ENCODE assay signal across 28 cellular contexts in the genomic region with DNA sequence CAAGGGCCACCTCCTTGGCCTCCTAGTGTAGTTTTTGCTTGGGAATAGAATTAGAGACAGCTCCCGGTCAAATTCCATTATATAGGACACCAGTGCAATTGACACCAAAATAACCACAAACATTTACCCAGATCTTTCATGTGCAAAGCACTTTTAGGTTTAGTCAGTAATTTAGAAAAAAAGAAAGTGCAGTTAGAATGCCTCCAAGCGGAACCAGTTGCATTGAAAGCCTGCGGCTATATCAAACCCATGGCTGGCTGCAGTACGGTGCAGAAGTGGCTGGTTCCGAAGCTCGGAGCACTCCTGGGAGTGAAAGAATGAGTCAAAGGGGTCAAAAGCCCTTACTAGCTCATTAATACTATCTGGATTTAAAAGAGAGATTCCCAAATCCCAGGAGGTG.
"Had no signal": no experiment of that assay in that cellular context is flagged by ENCODE, and none has a peak within 500 bp of the region (broad histone marks: within the 10 kb centered on the region; RNA-seq: fewer than 3 reads in every experiment).

No MANE protein-coding gene starts in this region.

- H3K4me3 ChIP-seq: coronary artery, dorsolateral prefrontal cortex had no signal

- H3K9me3 Mint-ChIP-seq: activated B cell treated with CpG ODN at 0.5 μM for 24 hours; activated CD4-positive, alpha-beta memory T cell treated with anti-CD3 and anti-CD28 coated beads for 36 hours; activated naive CD4-positive, alpha-beta T cell treated with anti-CD3 and anti-CD28 coated beads, Interleukin-2, amount 10 ng/mL, durations not matched to agents 7 days and 5 days; activated naive CD4-positive, alpha-beta T cell treated with anti-CD3 and anti-CD28 coated beads, Interleukin-2, amount 50 U/mL, for 72 hours; activated naive CD8-positive, alpha-beta T cell treated with anti-CD3 and anti-CD28 coated beads, Interleukin-2, amount 10 ng/mL, durations not matched to agents 7 days and 5 days; endodermal cell; T-helper 2 cell treated with Interferon-gamma antibody and Interleukin-4, amounts not matched to agents 5 μg/mL and 100 μg/mL, for 36 hours had no signal

- H3K4me3 Mint-ChIP-seq: activated B cell treated with CpG ODN at 0.5 μM for 24 hours; activated CD4-positive, alpha-beta memory T cell treated with anti-CD3 and anti-CD28 coated beads for 36 hours; activated CD8-positive, alpha-beta memory T cell treated with anti-CD3 and anti-CD28 coated beads, Interleukin-2, amount 10 ng/mL, durations not matched to agents 7 days and 5 days; activated CD8-positive, alpha-beta T cell treated with anti-CD3 and anti-CD28 coated beads, Interleukin-2, amount 10 ng/mL, durations not matched to agents 7 days and 5 days; activated naive CD4-positive, alpha-beta T cell treated with anti-CD3 and anti-CD28 coated beads, Interleukin-2, amount 10 ng/mL, durations not matched to agents 7 days and 5 days; activated naive CD8-positive, alpha-beta T cell treated with anti-CD3 and anti-CD28 coated beads, Interleukin-2, amount 10 ng/mL, durations not matched to agents 7 days and 5 days; central memory CD8-positive, alpha-beta T cell; dendritic cell treated with granulocyte-macrophage colony-stimulating factor and Interleukin-4, amounts not matched to agents 40 ng/mL and 50 ng/mL, for 4 days; endodermal cell; T-helper 17 cell; T-helper 2 cell treated with Interferon-gamma antibody and Interleukin-4, amounts not matched to agents 5 μg/mL and 100 μg/mL, for 36 hours had no signal

- H3K36me3 Mint-ChIP-seq: activated CD4-positive, alpha-beta memory T cell treated with anti-CD3 and anti-CD28 coated beads for 36 hours; activated CD8-positive, alpha-beta memory T cell treated with anti-CD3 and anti-CD28 coated beads, Interleukin-2, amount 10 ng/mL, durations not matched to agents 7 days and 5 days; activated naive CD4-positive, alpha-beta T cell treated with anti-CD3 and anti-CD28 coated beads, Interleukin-2, amount 10 ng/mL, durations not matched to agents 7 days and 5 days; activated naive CD4-positive, alpha-beta T cell treated with anti-CD3 and anti-CD28 coated beads, Interleukin-2, amount 50 U/mL, for 72 hours; activated naive CD8-positive, alpha-beta T cell treated with anti-CD3 and anti-CD28 coated beads, Interleukin-2, amount 10 ng/mL, durations not matched to agents 7 days and 5 days had no signal

- ATAC-seq: activated CD4-positive, CD25-positive, alpha-beta regulatory T cell treated with anti-CD3 and anti-CD28 coated beads, Interleukin-2, amount 50 U/mL, for 24 hours; activated CD8-positive, alpha-beta memory T cell treated with anti-CD3 and anti-CD28 coated beads, Interleukin-2, amount 10 ng/mL, durations not matched to agents 7 days and 5 days; activated CD8-positive, alpha-beta T cell treated with anti-CD3 and anti-CD28 coated beads, Interleukin-2, amount 10 ng/mL, durations not matched to agents 7 days and 5 days; activated naive CD4-positive, alpha-beta T cell treated with anti-CD3 and anti-CD28 coated beads, Interleukin-2, amount 50 U/mL, for 72 hours; esophagus mucosa; T-helper 17 cell had no signal

- H3K27me3 ChIP-seq: brain microvascular endothelial cell had no signal

- H3K27ac Mint-ChIP-seq: activated B cell treated with CpG ODN at 0.5 μM for 24 hours; activated CD4-positive, alpha-beta memory T cell treated with anti-CD3 and anti-CD28 coated beads for 36 hours; activated CD8-positive, alpha-beta memory T cell treated with anti-CD3 and anti-CD28 coated beads, Interleukin-2, amount 10 ng/mL, durations not matched to agents 7 days and 5 days; activated CD8-positive, alpha-beta T cell treated with anti-CD3 and anti-CD28 coated beads, Interleukin-2, amount 10 ng/mL, durations not matched to agents 7 days and 5 days; activated naive CD4-positive, alpha-beta T cell treated with anti-CD3 and anti-CD28 coated beads, Interleukin-2, amount 10 ng/mL, durations not matched to agents 7 days and 5 days; activated naive CD4-positive, alpha-beta T cell treated with anti-CD3 and anti-CD28 coated beads, Interleukin-2, amount 50 U/mL, for 72 hours; activated naive CD8-positive, alpha-beta T cell treated with anti-CD3 and anti-CD28 coated beads, Interleukin-2, amount 10 ng/mL, durations not matched to agents 7 days and 5 days; dendritic cell treated with granulocyte-macrophage colony-stimulating factor and Interleukin-4, amounts not matched to agents 40 ng/mL and 50 ng/mL, for 4 days; endodermal cell; T-helper 17 cell; T-helper 2 cell treated with Interferon-gamma antibody and Interleukin-4, amounts not matched to agents 5 μg/mL and 100 μg/mL, for 36 hours had no signal

- H3K4me1 Mint-ChIP-seq: activated B cell treated with CpG ODN at 0.5 μM for 24 hours; activated CD8-positive, alpha-beta memory T cell treated with anti-CD3 and anti-CD28 coated beads, Interleukin-2, amount 10 ng/mL, durations not matched to agents 7 days and 5 days; activated naive CD4-positive, alpha-beta T cell treated with anti-CD3 and anti-CD28 coated beads, Interleukin-2, amount 10 ng/mL, durations not matched to agents 7 days and 5 days; activated naive CD8-positive, alpha-beta T cell treated with anti-CD3 and anti-CD28 coated beads, Interleukin-2, amount 10 ng/mL, durations not matched to agents 7 days and 5 days; central memory CD8-positive, alpha-beta T cell; T-helper 17 cell had no signal

- DNase-seq: activated B cell treated with CpG ODN at 0.5 μM for 24 hours; activated CD4-positive, alpha-beta memory T cell treated with anti-CD3 and anti-CD28 coated beads for 36 hours; activated CD4-positive, alpha-beta T cell treated with anti-CD3 and anti-CD28 coated beads for 48 hours; activated CD8-positive, alpha-beta memory T cell treated with anti-CD3 and anti-CD28 coated beads, Interleukin-2, amount 10 ng/mL, durations not matched to agents 7 days and 5 days; activated CD8-positive, alpha-beta memory T cell treated with anti-CD3 and anti-CD28 coated beads, Interleukin-2, amount 50 U/mL, for 4 hours; activated CD8-positive, alpha-beta T cell treated with anti-CD3 and anti-CD28 coated beads, Interleukin-2, amount 10 ng/mL, durations not matched to agents 7 days and 5 days; activated gamma-delta T cell; activated naive CD4-positive, alpha-beta T cell; activated naive CD4-positive, alpha-beta T cell treated with anti-CD3 and anti-CD28 coated beads, Interleukin-2, amount 10 ng/mL, durations not matched to agents 7 days and 5 days; activated naive CD8-positive, alpha-beta T cell treated with anti-CD3 and anti-CD28 coated beads, Interleukin-2, amount 10 ng/mL, durations not matched to agents 7 days and 5 days; activated T-cell treated with anti-CD3 and anti-CD28 coated beads, Interleukin-2, amount 50 U/mL, for 1 hour; activated T-cell treated with anti-CD3 and anti-CD28 coated beads, Interleukin-2, amount 50 U/mL, for 48 hours; brain microvascular endothelial cell; dorsolateral prefrontal cortex; effector memory CD4-positive, alpha-beta T cell; endodermal cell; foreskin fibroblast; T-helper 1 cell; T-helper 17 cell; T1000; WERI-Rb-1 had no signal

- H3K27me3 Mint-ChIP-seq: activated B cell treated with CpG ODN at 0.5 μM for 24 hours; activated CD4-positive, alpha-beta memory T cell treated with anti-CD3 and anti-CD28 coated beads for 36 hours; activated CD8-positive, alpha-beta memory T cell treated with anti-CD3 and anti-CD28 coated beads, Interleukin-2, amount 10 ng/mL, durations not matched to agents 7 days and 5 days; activated naive CD4-positive, alpha-beta T cell treated with anti-CD3 and anti-CD28 coated beads, Interleukin-2, amount 10 ng/mL, durations not matched to agents 7 days and 5 days; activated naive CD8-positive, alpha-beta T cell treated with anti-CD3 and anti-CD28 coated beads, Interleukin-2, amount 10 ng/mL, durations not matched to agents 7 days and 5 days; central memory CD8-positive, alpha-beta T cell; dendritic cell treated with granulocyte-macrophage colony-stimulating factor and Interleukin-4, amounts not matched to agents 40 ng/mL and 50 ng/mL, for 4 days; T-helper 17 cell had no signal

- H3K27ac ChIP-seq: brain microvascular endothelial cell, coronary artery, dorsolateral prefrontal cortex, WERI-Rb-1 had no signal

- H3K36me3 ChIP-seq: brain microvascular endothelial cell, WERI-Rb-1 had no signal
